ENCODE assay signal across 13 cellular contexts in genomic region chr18:80126797-80127196, GRCh38.
"Had no signal": no experiment of that assay in that cellular context is flagged by ENCODE, and none has a peak within 500 bp of the region (broad histone marks: within the 10 kb centered on the region; RNA-seq: fewer than 3 reads in every experiment).

No MANE protein-coding gene starts in this region.

- H3K4me3 Mint-ChIP-seq: activated CD4-positive, alpha-beta memory T cell treated with anti-CD3 and anti-CD28 coated beads for 36 hours; naive B cell; stimulated activated memory B cell treated with anti-CD40 and anti-IgM and Interleukin-4, amounts not matched to agents 10 μg/mL and 1 μg/mL and 100 μg/mL, for 72 hours had no signal

- DNase-seq: activated CD4-positive, alpha-beta memory T cell treated with anti-CD3 and anti-CD28 coated beads for 36 hours; islet precursor cell; naive B cell; posterior cingulate gyrus; substantia nigra; T1000; uterus had no signal

- H3K9me3 ChIP-seq: esophagus muscularis mucosa, uterus had no signal

- H3K36me3 ChIP-seq: cardiac muscle cell, uterus had no signal

- H3K27ac Mint-ChIP-seq: activated CD4-positive, alpha-beta memory T cell treated with anti-CD3 and anti-CD28 coated beads for 36 hours; stimulated activated memory B cell treated with anti-CD40 and anti-IgM and Interleukin-4, amounts not matched to agents 10 μg/mL and 1 μg/mL and 100 μg/mL, for 72 hours had no signal

- H3K4me1 ChIP-seq: esophagus muscularis mucosa, uterus had no signal

- H3K27me3 ChIP-seq: cardiac muscle cell, esophagus muscularis mucosa, tibial nerve, uterus had no signal

- H3K4me3 ChIP-seq: cardiac muscle cell, esophagus muscularis mucosa, SK-N-MC, tibial nerve, uterus had no signal

- ATAC-seq: activated CD4-positive, CD25-positive, alpha-beta regulatory T cell treated with anti-CD3 and anti-CD28 coated beads, Interleukin-2, amount 50 U/mL, for 24 hours; stimulated activated memory B cell treated with anti-CD40 and anti-IgM and Interleukin-4, amounts not matched to agents 10 μg/mL and 1 μg/mL and 100 μg/mL, for 72 hours had no signal

- H3K27me3 Mint-ChIP-seq: activated CD4-positive, alpha-beta memory T cell treated with anti-CD3 and anti-CD28 coated beads for 36 hours; naive B cell; stimulated activated memory B cell treated with anti-CD40 and anti-IgM and Interleukin-4, amounts not matched to agents 10 μg/mL and 1 μg/mL and 100 μg/mL, for 72 hours had no signal

- H3K27ac ChIP-seq: cardiac muscle cell, esophagus muscularis mucosa, SK-N-MC, tibial nerve, uterus had no signal

- H3K9me3 Mint-ChIP-seq: activated CD4-positive, alpha-beta memory T cell treated with anti-CD3 and anti-CD28 coated beads for 36 hours had no signal
